Comparison of ENCODE assay signal across 20 cellular contexts in the genomic region with DNA sequence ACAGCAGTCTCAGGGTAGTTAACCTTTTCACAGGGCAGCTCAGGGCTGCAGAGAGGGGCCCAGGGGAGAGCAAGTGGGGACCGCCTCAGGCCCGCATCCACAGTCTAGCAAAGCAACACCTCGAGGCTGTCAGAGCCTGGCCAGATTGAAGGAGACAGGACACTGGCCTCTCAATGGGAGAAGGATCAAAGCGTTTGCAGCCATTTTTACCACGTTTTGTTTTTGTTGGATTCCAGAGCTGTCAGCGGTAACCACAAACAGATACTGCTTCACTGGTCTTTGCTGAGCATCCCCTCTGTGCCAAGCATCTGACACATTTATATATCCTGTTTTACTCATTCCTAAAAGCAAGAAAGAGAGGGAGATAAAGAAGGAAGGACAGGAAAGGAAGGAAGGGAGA.
DNase-seq lines count a peak whose midpoint lies in the region; ATAC-seq and TF ChIP-seq lines count a peak whose summit lies in the region.
"Had no signal": no experiment of that assay in that cellular context is flagged by ENCODE, and none has a peak within 500 bp of the region (broad histone marks: within the 10 kb centered on the region; RNA-seq: fewer than 3 reads in every experiment).

No MANE protein-coding gene starts in this region.

- no peak overlapping the region for H3K14ac ChIP-seq in neuronal stem cell (ENCODE audit: low read length)

- WGBS in SK-N-SH (ENCODE audit: low lambda C conversion rate): 56% methylated on average over 5 of the region's 6 CpGs
- WGBS in neuronal stem cell (ENCODE audit: extremely low coverage in 2 of 2, insufficient read length in 2 of 2, insufficient replicate concordance in 1 of 2), 2 donors: no CpG with 5 or more reads among the region's 6 CpGs

- POLR2A ChIA-PET in SK-N-SH (lab: Yijun Ruan, JAX): no interaction called here

- no peak overlapping the region for H2BK12ac ChIP-seq in neuronal stem cell (ENCODE audit: low read length)

- peak; percentile 35 for ATAC-seq in SK-N-SH treated with all-trans-retinoic acid at 6 μM for 48 hours
- ATAC-seq: foreskin keratinocyte had no signal

- H3K27ac Mint-ChIP-seq in CD14-positive monocyte: peak overlapping the region in 1 of 7 donors; percentile 51

- H3K9me2 ChIP-seq in SK-N-SH: no peaks in the 10 kb centered on the region

- H3K27me3 Mint-ChIP-seq in CD14-positive monocyte (ENCODE audit: low read depth in 3 of 3): peaks cover 1 to 5% (median 3%) of the 10 kb centered on the region in 3 donors

- no peak for TF ChIP-seq RAD21 in SK-N-SH (IDR thresholded peaks at IDR 0.05; ENCODE audit: low read length)

- no peak overlapping the region for H3K4ac ChIP-seq in neuronal stem cell (ENCODE audit: low read length)

- H3K4me3 ChIP-seq in SK-N-SH (ENCODE audit: low read depth in 2 of 2, low read length in 1 of 2) (no peak overlapping the region), fibroblast of mammary gland (ENCODE audit: control insufficient read depth, low read depth, low read length) (no peak overlapping the region), neuronal stem cell (ENCODE audit: low read length in 2 of 2) (no peak overlapping the region)

- H3K36me3 ChIP-seq in SK-N-SH (replicated peaks in 1 of 2; ENCODE audit: control insufficient read depth in 1 of 2, insufficient read depth in 2 of 2, low read length in 1 of 2) (no peaks in the 10 kb centered on the region), neuronal stem cell (replicated peaks in 1 of 2; ENCODE audit: control insufficient read depth in 2 of 2, insufficient read depth in 2 of 2, low read length in 2 of 2) (no peaks in the 10 kb centered on the region)

- no peak for DNase-seq in SK-N-SH
- DNase-seq in NCI-H226: peak; percentile 47
- peak; percentile 56 for DNase-seq in fibroblast of mammary gland (ENCODE audit: low read depth)
- no peak for DNase-seq in neuronal stem cell (ENCODE audit: low spot score)
- DNase-seq in anterior cingulate cortex (lab: John Stamatoyannopoulos, UW): no peak
- DNase-seq in hepatic stellate cell (ENCODE audit: low spot score): no peak
- no peak for DNase-seq in CD14-positive monocyte (ENCODE audit: low spot score)
- DNase-seq: activated CD4-positive, alpha-beta T cell treated with anti-CD3 and anti-CD28 coated beads, Interleukin-2, amount 50 U/mL, for 4 hours; DMS 273 treated with DMSO at 0.1 percent for 48 hours; foreskin keratinocyte; NCI-H1436; NCI-H2171; NCI-H748 treated with DMSO at 0.1 percent for 48 hours; SHP77; stimulated activated CD8-positive, alpha-beta memory T cell treated with anti-CD3 and anti-CD28 coated beads, Interleukin-4, amount 100 ng/mL, for 48 hours; substantia nigra had no signal

- peaks cover 3% of the 10 kb centered on the region for H3K4me1 Mint-ChIP-seq in CD14-positive monocyte

- H4K8ac ChIP-seq in neuronal stem cell (ENCODE audit: low read depth, low read length): no peak overlapping the region

- TF ChIP-seq CTCF in SK-N-SH (IDR thresholded peaks at IDR 0.05): no peak
- TF ChIP-seq CTCF in fibroblast of mammary gland (conservative IDR thresholded peaks at IDR 0.05; ENCODE audit: control insufficient read depth, insufficient read depth, low read depth, low read length): no peak
- no peak for TF ChIP-seq CTCF in CD14-positive monocyte (IDR thresholded peaks at IDR 0.05)

- intact Hi-C loops in CD14-positive monocyte (cut with micrococcal nuclease): no loop called here

- no peaks in the 10 kb centered on the region for H3F3A ChIP-seq in SK-N-SH (replicated peaks; ENCODE audit: insufficient read depth)

- H2BK120ac ChIP-seq in neuronal stem cell (ENCODE audit: low read depth, low read length): no peak overlapping the region

- TF ChIP-seq EP300 in SK-N-SH (IDR thresholded peaks at IDR 0.05; ENCODE audit: borderline replicate concordance in 1 of 2, low read depth in 1 of 2, low read length in 1 of 2): no peak

- no peak overlapping the region for H2BK5ac ChIP-seq in neuronal stem cell (ENCODE audit: low read length)

- H3K27ac ChIP-seq in SK-N-SH (ENCODE audit: low read depth in 2 of 2, low read length in 1 of 2) (no peak overlapping the region), neuronal stem cell (replicated peaks; ENCODE audit: low read length) (no peak overlapping the region)
- H3K27ac ChIP-seq: 22Rv1, C4-2B, foreskin keratinocyte had no signal

- H2AFZ ChIP-seq in SK-N-SH (ENCODE audit: low read depth): no peak overlapping the region
- H2AFZ ChIP-seq in neuronal stem cell (ENCODE audit: low read length): no peak overlapping the region

- no peaks in the 10 kb centered on the region for H3K36me3 Mint-ChIP-seq in CD14-positive monocyte

- H3K4me1 ChIP-seq in SK-N-SH (ENCODE audit: control insufficient read depth in 1 of 2, insufficient read depth in 2 of 2, low read depth in 1 of 2, low read length in 1 of 2) (no peaks in the 10 kb centered on the region; a peak in 1 of 4 replicates), neuronal stem cell (ENCODE audit: control insufficient read depth in 2 of 2, insufficient read depth in 1 of 2, low read depth in 1 of 2, low read length in 2 of 2) (peaks cover 0 to 14% of the 10 kb centered on the region in 2 donors)
- H3K4me1 ChIP-seq: foreskin keratinocyte had no signal

- no peak overlapping the region for H3K4me3 Mint-ChIP-seq in CD14-positive monocyte
- H3K4me3 Mint-ChIP-seq: neural crest cell had no signal

- H3K23ac ChIP-seq in neuronal stem cell (ENCODE audit: low read depth, low read length, poor library complexity): no peak overlapping the region

- H3K27me3 ChIP-seq in SK-N-SH (ENCODE audit: insufficient read depth) (no peaks in the 10 kb centered on the region; the same call in 1 of the 2 replicates), neuronal stem cell (ENCODE audit: control insufficient read depth in 3 of 3, insufficient read depth in 3 of 3, low read depth in 1 of 3, low read length in 3 of 3) (peaks cover 0 to 33% (median 0%) of the 10 kb centered on the region in 3 experiments)

- H3K9me3 ChIP-seq in SK-N-SH (no peaks in the 10 kb centered on the region), neuronal stem cell (replicated peaks in 1 of 2; ENCODE audit: control insufficient read depth in 2 of 2, insufficient read depth in 1 of 2, low read depth in 1 of 2, low read length in 2 of 2) (no peaks in the 10 kb centered on the region)

- H3K79me1 ChIP-seq in neuronal stem cell (ENCODE audit: low read depth, low read length): no peaks in the 10 kb centered on the region

- H4K20me1 ChIP-seq in SK-N-SH (ENCODE audit: insufficient read depth): no peaks in the 10 kb centered on the region

- peak overlapping the region; percentile 23 for H2AK5ac ChIP-seq in neuronal stem cell (ENCODE audit: low read depth, low read length)

- H2BK15ac ChIP-seq in neuronal stem cell (ENCODE audit: low read length): peak overlapping the region; percentile 28

- H3K9me3 Mint-ChIP-seq in CD14-positive monocyte: no peaks in the 10 kb centered on the region
- H3K9me3 Mint-ChIP-seq: neural crest cell had no signal

- peak overlapping the region; percentile 68 for H3K18ac ChIP-seq in neuronal stem cell (ENCODE audit: low read length)

- H4K91ac ChIP-seq in neuronal stem cell (ENCODE audit: low read depth, low read length, poor library complexity): no peak overlapping the region

- CTCF ChIA-PET in SK-N-SH (lab: Yijun Ruan, JAX): no interaction called here

- H3K9ac ChIP-seq in SK-N-SH (no peak overlapping the region), neuronal stem cell (ENCODE audit: low read depth, low read length, poor library complexity) (no peak overlapping the region)

- H3K79me2 ChIP-seq in SK-N-SH (ENCODE audit: insufficient read depth): no peaks in the 10 kb centered on the region

- H3K4me2 ChIP-seq in SK-N-SH (no peak overlapping the region), neuronal stem cell (ENCODE audit: insufficient read depth, low read length, poor library complexity, severe bottlenecking) (no peak overlapping the region)

TF ChIP-seq in SK-N-SH treated with all-trans-retinoic acid at 6 μM for 48 hours, 23 proteins besides CTCF, POLR2A, EP300 and RAD21 (continues in another document):
- TF ChIP-seq PPARA (CRISPR knock-in tag; IDR thresholded peaks at IDR 0.05; ENCODE audit: borderline replicate concordance): no peak
- no peak for TF ChIP-seq OSR1 (CRISPR knock-in tag; IDR thresholded peaks at IDR 0.05)
- no peak for TF ChIP-seq ISL1 (CRISPR knock-in tag; IDR thresholded peaks at IDR 0.05)
- no peak for TF ChIP-seq SNAI2 (CRISPR knock-in tag; IDR thresholded peaks at IDR 0.05)
- TF ChIP-seq TCF4 (CRISPR knock-in tag; IDR thresholded peaks at IDR 0.05; ENCODE audit: borderline replicate concordance): no peak
- no peak for TF ChIP-seq ARNTL (CRISPR knock-in tag; IDR thresholded peaks at IDR 0.05; ENCODE audit: borderline replicate concordance, low read depth)
- no peak for TF ChIP-seq ZFP3 (CRISPR knock-in tag; IDR thresholded peaks at IDR 0.05)
- no peak for TF ChIP-seq ZFP30 (CRISPR knock-in tag; IDR thresholded peaks at IDR 0.05)
- no peak for TF ChIP-seq ZNF70 (CRISPR knock-in tag; IDR thresholded peaks at IDR 0.05)

TF ChIP-seq in SK-N-SH, 30 proteins besides CTCF, POLR2A, EP300 and RAD21:
- no peak for TF ChIP-seq SMC3 (IDR thresholded peaks at IDR 0.05; ENCODE audit: low read depth, low read length)
- TF ChIP-seq, protein P1, sequence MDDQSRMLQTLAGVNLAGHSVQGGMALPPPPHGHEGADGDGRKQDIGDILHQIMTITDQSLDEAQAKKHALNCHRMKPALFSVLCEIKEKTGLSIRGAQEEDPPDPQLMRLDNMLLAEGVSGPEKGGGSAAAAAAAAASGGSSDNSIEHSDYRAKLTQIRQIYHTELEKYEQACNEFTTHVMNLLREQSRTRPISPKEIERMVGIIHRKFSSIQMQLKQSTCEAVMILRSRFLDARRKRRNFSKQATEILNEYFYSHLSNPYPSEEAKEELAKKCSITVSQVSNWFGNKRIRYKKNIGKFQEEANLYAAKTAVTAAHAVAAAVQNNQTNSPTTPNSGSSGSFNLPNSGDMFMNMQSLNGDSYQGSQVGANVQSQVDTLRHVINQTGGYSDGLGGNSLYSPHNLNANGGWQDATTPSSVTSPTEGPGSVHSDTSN (IDR thresholded peaks at IDR 0.05): no peak
- no peak for TF ChIP-seq POLR2AphosphoS5 (IDR thresholded peaks at IDR 0.05; ENCODE audit: low read depth, low read length)
- no peak for TF ChIP-seq GABPA (IDR thresholded peaks at IDR 0.05; ENCODE audit: low read depth)
- no peak for TF ChIP-seq YY1 (IDR thresholded peaks at IDR 0.05; ENCODE audit: low read depth)
- no peak for TF ChIP-seq ELF1 (IDR thresholded peaks at IDR 0.05)
- TF ChIP-seq, protein P2, sequence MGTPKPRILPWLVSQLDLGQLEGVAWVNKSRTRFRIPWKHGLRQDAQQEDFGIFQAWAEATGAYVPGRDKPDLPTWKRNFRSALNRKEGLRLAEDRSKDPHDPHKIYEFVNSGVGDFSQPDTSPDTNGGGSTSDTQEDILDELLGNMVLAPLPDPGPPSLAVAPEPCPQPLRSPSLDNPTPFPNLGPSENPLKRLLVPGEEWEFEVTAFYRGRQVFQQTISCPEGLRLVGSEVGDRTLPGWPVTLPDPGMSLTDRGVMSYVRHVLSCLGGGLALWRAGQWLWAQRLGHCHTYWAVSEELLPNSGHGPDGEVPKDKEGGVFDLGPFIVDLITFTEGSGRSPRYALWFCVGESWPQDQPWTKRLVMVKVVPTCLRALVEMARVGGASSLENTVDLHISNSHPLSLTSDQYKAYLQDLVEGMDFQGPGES (IDR thresholded peaks at IDR 0.05; ENCODE audit: low read depth, low read length): no peak

Comparison
In these comparisons a context has a peak if more than half of its experiments do, and no peak if none do; other contexts are left out.
1. DNase-seq: peak in NCI-H226 (single experiment) and fibroblast of mammary gland (single experiment); none in SK-N-SH (single experiment), neuronal stem cell (single experiment), anterior cingulate cortex (0 of 58), hepatic stellate cell (single experiment) and CD14-positive monocyte (single experiment).